Comparison of ENCODE assay signal across 1 cellular context in the genomic region with DNA sequence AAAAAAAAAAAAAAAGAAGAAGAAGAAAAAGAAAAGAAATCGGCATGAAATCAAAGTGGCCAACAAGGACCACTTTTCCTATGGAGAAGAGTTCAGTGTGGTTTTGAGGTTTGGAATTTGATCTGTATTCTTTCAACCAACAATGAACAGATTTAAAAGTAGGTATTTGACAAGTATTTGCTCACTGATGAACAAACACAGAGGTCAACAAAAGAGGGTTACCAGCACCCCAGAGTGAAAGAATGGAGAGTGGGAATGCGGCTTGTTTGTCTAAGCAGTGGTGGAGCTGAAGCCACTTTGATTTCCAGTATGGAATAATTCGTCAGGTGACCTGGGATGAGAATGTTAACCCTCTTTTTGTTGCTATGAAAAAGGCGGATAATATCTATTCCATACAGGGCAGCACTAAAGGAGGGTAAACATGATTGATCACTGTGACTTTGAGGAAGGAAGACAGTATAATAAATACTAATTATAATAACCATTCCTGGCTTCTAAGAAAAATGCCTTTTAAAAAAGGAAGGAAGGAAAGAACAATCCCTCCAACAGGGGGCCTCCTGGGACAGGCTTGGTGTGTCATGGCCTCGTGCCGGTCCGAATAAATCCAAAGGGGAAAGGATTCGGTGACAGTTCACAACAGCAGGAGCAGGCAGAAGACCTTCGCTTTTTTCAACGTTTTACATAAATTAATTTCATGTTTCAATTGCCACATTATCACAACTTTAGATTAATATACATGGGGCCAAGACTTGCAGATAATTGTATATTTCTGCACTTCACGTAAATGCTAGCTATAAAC.
TF ChIP-seq lines count a peak whose summit lies in the region.

No MANE protein-coding gene starts in this region.

TF ChIP-seq in K562, 482 proteins besides CTCF, POLR2A, EP300 and RAD21 (continued from another document):
- no peak for TF ChIP-seq MCM7 (IDR thresholded peaks at IDR 0.05)
- no peak for TF ChIP-seq MEF2A (IDR thresholded peaks at IDR 0.05; ENCODE audit: control insufficient read depth, low read depth, low read length)
- TF ChIP-seq POLR2AphosphoS2 (IDR thresholded peaks at IDR 0.05; ENCODE audit: low read length), result no peak
- no peak for TF ChIP-seq GTF2A2 (tag; IDR thresholded peaks at IDR 0.05)
- TF ChIP-seq E2F6 (IDR thresholded peaks at IDR 0.05; ENCODE audit: borderline replicate concordance in 1 of 2, extremely low read depth in 1 of 2, insufficient read depth in 1 of 2, insufficient read length in 1 of 2, low read depth in 1 of 2, low read length in 1 of 2, poor library complexity in 1 of 2, severe bottlenecking in 1 of 2), result peak in 1 of 2 experiments; percentile 83
- TF ChIP-seq NONO (IDR thresholded peaks at IDR 0.05; ENCODE audit: low read depth in 2 of 2, low read length in 1 of 2), result no peak
- TF ChIP-seq SETDB1 (IDR thresholded peaks at IDR 0.05; ENCODE audit: low read length), result no peak
- no peak for TF ChIP-seq ZKSCAN1 (IDR thresholded peaks at IDR 0.05; ENCODE audit: low read depth, low read length)
- TF ChIP-seq, protein P1, sequence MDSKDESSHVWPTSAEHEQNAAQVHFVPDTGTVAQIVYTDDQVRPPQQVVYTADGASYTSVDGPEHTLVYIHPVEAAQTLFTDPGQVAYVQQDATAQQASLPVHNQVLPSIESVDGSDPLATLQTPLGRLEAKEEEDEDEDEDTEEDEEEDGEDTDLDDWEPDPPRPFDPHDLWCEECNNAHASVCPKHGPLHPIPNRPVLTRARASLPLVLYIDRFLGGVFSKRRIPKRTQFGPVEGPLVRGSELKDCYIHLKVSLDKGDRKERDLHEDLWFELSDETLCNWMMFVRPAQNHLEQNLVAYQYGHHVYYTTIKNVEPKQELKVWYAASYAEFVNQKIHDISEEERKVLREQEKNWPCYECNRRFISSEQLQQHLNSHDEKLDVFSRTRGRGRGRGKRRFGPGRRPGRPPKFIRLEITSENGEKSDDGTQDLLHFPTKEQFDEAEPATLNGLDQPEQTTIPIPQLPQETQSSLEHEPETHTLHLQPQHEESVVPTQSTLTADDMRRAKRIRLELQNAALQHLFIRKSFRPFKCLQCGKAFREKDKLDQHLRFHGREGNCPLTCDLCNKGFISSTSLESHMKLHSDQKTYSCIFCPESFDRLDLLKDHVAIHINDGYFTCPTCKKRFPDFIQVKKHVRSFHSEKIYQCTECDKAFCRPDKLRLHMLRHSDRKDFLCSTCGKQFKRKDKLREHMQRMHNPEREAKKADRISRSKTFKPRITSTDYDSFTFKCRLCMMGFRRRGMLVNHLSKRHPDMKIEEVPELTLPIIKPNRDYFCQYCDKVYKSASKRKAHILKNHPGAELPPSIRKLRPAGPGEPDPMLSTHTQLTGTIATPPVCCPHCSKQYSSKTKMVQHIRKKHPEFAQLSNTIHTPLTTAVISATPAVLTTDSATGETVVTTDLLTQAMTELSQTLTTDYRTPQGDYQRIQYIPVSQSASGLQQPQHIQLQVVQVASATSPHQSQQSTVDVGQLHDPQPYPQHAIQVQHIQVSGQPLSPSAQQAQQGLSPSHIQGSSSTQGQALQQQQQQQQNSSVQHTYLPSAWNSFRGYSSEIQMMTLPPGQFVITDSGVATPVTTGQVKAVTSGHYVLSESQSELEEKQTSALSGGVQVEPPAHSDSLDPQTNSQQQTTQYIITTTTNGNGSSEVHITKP (IDR thresholded peaks at IDR 0.05; ENCODE audit: partially characterized antibody), result no peak
- no peak for TF ChIP-seq GATAD2B (IDR thresholded peaks at IDR 0.05; ENCODE audit: borderline replicate concordance)
- TF ChIP-seq PYGO2 (tag; IDR thresholded peaks at IDR 0.05), result no peak
- TF ChIP-seq ZHX1 (conservative IDR thresholded peaks at IDR 0.05; ENCODE audit: low read length), result no peak
- TF ChIP-seq PRMT5 (CRISPR knock-in tag; IDR thresholded peaks at IDR 0.05), result no peak
TF ChIP-seq in K562: peak in this region for 17.
